In the genomic region with DNA sequence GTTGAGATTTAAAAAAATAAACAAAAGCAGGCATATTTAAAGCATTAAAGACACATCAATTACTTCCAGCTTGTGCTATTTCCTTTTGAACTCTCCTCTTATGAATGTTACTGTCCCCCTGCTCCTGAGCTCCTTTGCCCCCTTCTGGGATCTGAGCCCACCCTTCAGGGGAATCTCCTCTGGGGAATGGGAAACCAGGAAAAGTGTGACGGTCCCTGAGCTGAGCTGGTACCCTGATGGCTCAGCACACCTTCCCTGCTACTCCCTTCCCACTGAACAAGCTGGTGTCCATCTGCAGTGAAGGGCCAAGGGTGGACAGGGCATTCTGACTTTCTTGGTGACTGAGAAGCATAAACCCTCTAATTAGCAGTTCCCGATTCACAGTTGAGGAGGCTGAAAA, we compare ENCODE assay signal across 31 cellular contexts.
"Had no signal": no experiment of that assay in that cellular context is flagged by ENCODE, and none has a peak within 500 bp of the region (broad histone marks: within the 10 kb centered on the region; RNA-seq: fewer than 3 reads in every experiment).

No MANE protein-coding gene starts in this region.

- H3K36me3 ChIP-seq: adrenal gland, colonic mucosa, WERI-Rb-1 had no signal

- H3K4me3 ChIP-seq: adrenal gland, body of pancreas, colonic mucosa had no signal

- H3K27ac ChIP-seq: adrenal gland, body of pancreas, colonic mucosa, WERI-Rb-1 had no signal

- DNase-seq: activated B cell treated with CpG ODN at 0.5 μM for 24 hours; activated CD4-positive, alpha-beta T cell treated with anti-CD3 and anti-CD28 coated beads for 48 hours; activated CD4-positive, alpha-beta T cell treated with anti-CD3 and anti-CD28 coated beads, Interleukin-2, amount 50 U/mL, for 1 hour; activated CD4-positive, alpha-beta T cell treated with anti-CD3 and anti-CD28 coated beads, Interleukin-2, amount 50 U/mL, for 48 hours; activated CD8-positive, alpha-beta memory T cell treated with anti-CD3 and anti-CD28 coated beads for 24 hours; activated CD8-positive, alpha-beta T cell treated with anti-CD3 and anti-CD28 coated beads for 36 hours; activated effector memory CD4-positive, alpha-beta T cell treated with anti-CD3 and anti-CD28 coated beads, Interleukin-2, amount 50 U/mL, for 16 hours; activated naive CD4-positive, alpha-beta T cell treated with anti-CD3 and anti-CD28 coated beads for 36 hours; activated naive CD8-positive, alpha-beta T cell treated with anti-CD3 and anti-CD28 coated beads for 36 hours; activated naive CD8-positive, alpha-beta T cell treated with anti-CD3 and anti-CD28 coated beads, Interleukin-2, amount 50 U/mL, for 24 hours; activated T-cell treated with anti-CD3 and anti-CD28 coated beads, Interleukin-2, amount 50 U/mL, for 4 hours; adrenal gland; amygdala; aorta; body of pancreas; caudate nucleus; colonic mucosa; effector memory CD4-positive, alpha-beta T cell; endodermal cell; foreskin fibroblast; glutamatergic neuron; SW 1271; T-cell; T1000; WERI-Rb-1 had no signal

- H3K36me3 Mint-ChIP-seq: activated naive CD4-positive, alpha-beta T cell treated with anti-CD3 and anti-CD28 coated beads, Interleukin-2, amount 50 U/mL, for 24 hours; activated naive CD8-positive, alpha-beta T cell treated with anti-CD3 and anti-CD28 coated beads for 36 hours; T-cell had no signal

- H3K9me3 Mint-ChIP-seq: activated B cell treated with CpG ODN at 0.5 μM for 24 hours; activated CD8-positive, alpha-beta T cell treated with anti-CD3 and anti-CD28 coated beads for 36 hours; activated naive CD4-positive, alpha-beta T cell treated with anti-CD3 and anti-CD28 coated beads for 36 hours; activated naive CD4-positive, alpha-beta T cell treated with anti-CD3 and anti-CD28 coated beads, Interleukin-2, amount 50 U/mL, for 24 hours; activated naive CD8-positive, alpha-beta T cell treated with anti-CD3 and anti-CD28 coated beads for 36 hours; activated naive CD8-positive, alpha-beta T cell treated with anti-CD3 and anti-CD28 coated beads, Interleukin-2, amount 50 U/mL, for 24 hours; activated T-cell treated with anti-CD3 and anti-CD28 coated beads, Interleukin-2, amount 50 U/mL, for 4 hours; activated T-helper 17 cell treated with anti-CD3 and anti-CD28 coated beads, Interleukin-2, amount 50 U/mL, for 72 hours; endodermal cell; T-cell; T-helper 1 cell treated with Interleukin-12 subunit alpha and Interleukin-12 subunit beta and Interleukin-4 antibody, amounts not matched to agents 30 μg/mL and 1 μg/mL, for 36 hours; T-helper 2 cell treated with Interferon-gamma antibody and Interleukin-4, amounts not matched to agents 5 μg/mL and 100 μg/mL, for 36 hours had no signal

- H3K27me3 Mint-ChIP-seq: activated B cell treated with CpG ODN at 0.5 μM for 24 hours; activated CD8-positive, alpha-beta T cell treated with anti-CD3 and anti-CD28 coated beads for 36 hours; activated naive CD4-positive, alpha-beta T cell treated with anti-CD3 and anti-CD28 coated beads, Interleukin-2, amount 50 U/mL, for 24 hours; activated naive CD8-positive, alpha-beta T cell treated with anti-CD3 and anti-CD28 coated beads for 36 hours; activated naive CD8-positive, alpha-beta T cell treated with anti-CD3 and anti-CD28 coated beads, Interleukin-2, amount 50 U/mL, for 24 hours; activated T-helper 17 cell treated with anti-CD3 and anti-CD28 coated beads, Interleukin-2, amount 50 U/mL, for 72 hours; T-cell had no signal

- H3K27ac Mint-ChIP-seq: activated B cell treated with CpG ODN at 0.5 μM for 24 hours; activated CD8-positive, alpha-beta T cell treated with anti-CD3 and anti-CD28 coated beads for 36 hours; activated naive CD4-positive, alpha-beta T cell treated with anti-CD3 and anti-CD28 coated beads for 36 hours; activated naive CD4-positive, alpha-beta T cell treated with anti-CD3 and anti-CD28 coated beads, Interleukin-2, amount 50 U/mL, for 24 hours; activated naive CD8-positive, alpha-beta T cell treated with anti-CD3 and anti-CD28 coated beads for 36 hours; activated naive CD8-positive, alpha-beta T cell treated with anti-CD3 and anti-CD28 coated beads, Interleukin-2, amount 50 U/mL, for 24 hours; activated T-helper 17 cell treated with anti-CD3 and anti-CD28 coated beads, Interleukin-2, amount 50 U/mL, for 72 hours; endodermal cell; T-cell; T-helper 1 cell treated with Interleukin-12 subunit alpha and Interleukin-12 subunit beta and Interleukin-4 antibody, amounts not matched to agents 30 μg/mL and 1 μg/mL, for 36 hours; T-helper 2 cell treated with Interferon-gamma antibody and Interleukin-4, amounts not matched to agents 5 μg/mL and 100 μg/mL, for 36 hours had no signal

- H3K4me1 ChIP-seq: adrenal gland, colonic mucosa had no signal

- H3K4me1 Mint-ChIP-seq: activated naive CD8-positive, alpha-beta T cell treated with anti-CD3 and anti-CD28 coated beads, Interleukin-2, amount 50 U/mL, for 24 hours; activated T-helper 17 cell treated with anti-CD3 and anti-CD28 coated beads, Interleukin-2, amount 50 U/mL, for 72 hours had no signal

- ATAC-seq: activated CD4-positive, CD25-positive, alpha-beta regulatory T cell treated with anti-CD3 and anti-CD28 coated beads, Interleukin-2, amount 50 U/mL, for 24 hours; activated CD8-positive, alpha-beta T cell treated with anti-CD3 and anti-CD28 coated beads for 36 hours; activated naive CD8-positive, alpha-beta T cell treated with anti-CD3 and anti-CD28 coated beads, Interleukin-2, amount 50 U/mL, for 24 hours; activated T-cell treated with anti-CD3 and anti-CD28 coated beads, Interleukin-2, amount 50 U/mL, for 4 hours; activated T-helper 17 cell treated with anti-CD3 and anti-CD28 coated beads, Interleukin-2, amount 50 U/mL, for 72 hours; body of pancreas; esophagus mucosa; T-cell had no signal

- H3K27me3 ChIP-seq: adrenal gland, body of pancreas, colonic mucosa had no signal

- H3K9me3 ChIP-seq: adrenal gland, body of pancreas, colonic mucosa had no signal

- H3K4me3 Mint-ChIP-seq: activated B cell treated with CpG ODN at 0.5 μM for 24 hours; activated CD8-positive, alpha-beta T cell treated with anti-CD3 and anti-CD28 coated beads for 36 hours; activated naive CD4-positive, alpha-beta T cell treated with anti-CD3 and anti-CD28 coated beads for 36 hours; activated naive CD4-positive, alpha-beta T cell treated with anti-CD3 and anti-CD28 coated beads, Interleukin-2, amount 50 U/mL, for 24 hours; activated naive CD8-positive, alpha-beta T cell treated with anti-CD3 and anti-CD28 coated beads for 36 hours; activated naive CD8-positive, alpha-beta T cell treated with anti-CD3 and anti-CD28 coated beads, Interleukin-2, amount 50 U/mL, for 24 hours; activated T-cell treated with anti-CD3 and anti-CD28 coated beads, Interleukin-2, amount 50 U/mL, for 4 hours; activated T-helper 17 cell treated with anti-CD3 and anti-CD28 coated beads, Interleukin-2, amount 50 U/mL, for 72 hours; endodermal cell; T-cell; T-helper 1 cell treated with Interleukin-12 subunit alpha and Interleukin-12 subunit beta and Interleukin-4 antibody, amounts not matched to agents 30 μg/mL and 1 μg/mL, for 36 hours; T-helper 2 cell treated with Interferon-gamma antibody and Interleukin-4, amounts not matched to agents 5 μg/mL and 100 μg/mL, for 36 hours had no signal
